ENCODE assay signal across 19 cellular contexts in the genomic region with DNA sequence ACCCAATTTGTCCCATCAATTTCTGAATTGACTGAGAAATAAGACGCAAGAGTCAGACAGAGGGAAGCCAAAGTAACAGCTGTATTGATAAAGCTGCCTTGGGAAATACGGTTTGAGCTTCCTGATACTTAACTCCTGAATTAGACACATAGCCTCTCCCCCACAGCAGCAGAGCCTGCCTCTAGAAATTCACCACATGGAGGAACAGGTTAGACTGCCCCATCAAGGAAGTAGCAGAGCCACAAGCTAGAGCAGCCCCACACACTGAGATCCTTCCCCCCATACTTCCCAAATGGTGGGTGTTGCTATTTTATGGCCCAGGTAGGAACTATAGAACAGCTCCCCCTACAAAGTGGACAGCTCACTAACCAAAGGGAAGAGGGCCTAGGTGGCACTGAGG.
DNase-seq lines count a peak whose midpoint lies in the region; ATAC-seq and TF ChIP-seq lines count a peak whose summit lies in the region.
"Had no signal": no experiment of that assay in that cellular context is flagged by ENCODE, and none has a peak within 500 bp of the region (broad histone marks: within the 10 kb centered on the region; RNA-seq: fewer than 3 reads in every experiment).

No MANE protein-coding gene starts in this region.

- peaks cover under 1% of the 10 kb centered on the region for H3K4me1 ChIP-seq in mucosa of descending colon (ENCODE audit: low read depth)
- H3K4me1 ChIP-seq: BE2C, BLaER1 had no signal

- no peaks in the 10 kb centered on the region for H3K4me1 Mint-ChIP-seq in Calu3 (ENCODE audit: low read depth, unreplicated experiment)
- H3K4me1 Mint-ChIP-seq in T-cell: no peaks in the 10 kb centered on the region
- H3K4me1 Mint-ChIP-seq: CD14-positive monocyte; CD4-positive, alpha-beta memory T cell; CD4-positive, CD25-positive, alpha-beta regulatory T cell; CD8-positive, alpha-beta memory T cell had no signal

- ATAC-seq in esophagus mucosa: peak; percentile 59
- peak; percentile 80 for ATAC-seq in mucosa of descending colon
- no peak for ATAC-seq in stimulated activated naive CD8-positive, alpha-beta T cell treated with anti-CD3 and anti-CD28 coated beads, Interleukin-15, Interleukin-2, amounts not matched to agents 100 U/mL and 50 U/mL, for 24 hours
- no peak for ATAC-seq in T-cell (replicated peaks in 1 of 4)
- ATAC-seq in HG02938 (IDR thresholded peaks at IDR 0.05; ENCODE audit: unreplicated experiment): no peak

- H3K4me3 ChIP-seq in WERI-Rb-1 (ENCODE audit: low read depth, low read length) (no peak overlapping the region), mucosa of descending colon (no peak overlapping the region)
- H3K4me3 ChIP-seq: BLaER1 had no signal

- H3K27ac Mint-ChIP-seq in Calu3 (ENCODE audit: unreplicated experiment) (no peak overlapping the region), T-cell (no peak overlapping the region)
- H3K27ac Mint-ChIP-seq: CD14-positive monocyte; CD4-positive, alpha-beta memory T cell; CD4-positive, CD25-positive, alpha-beta regulatory T cell; CD8-positive, alpha-beta memory T cell had no signal

- no peaks in the 10 kb centered on the region for H3K36me3 Mint-ChIP-seq in Calu3 (ENCODE audit: insufficient read depth, unreplicated experiment)
- H3K36me3 Mint-ChIP-seq in T-cell: no peaks in the 10 kb centered on the region
- H3K36me3 Mint-ChIP-seq: CD14-positive monocyte; CD4-positive, alpha-beta memory T cell; CD4-positive, CD25-positive, alpha-beta regulatory T cell; CD8-positive, alpha-beta memory T cell had no signal

- H3K9me3 Mint-ChIP-seq in Calu3 (ENCODE audit: low read depth, unreplicated experiment) (no peaks in the 10 kb centered on the region), T-cell (peaks cover 0 to 3% (median 0%) of the 10 kb centered on the region in 3 donors)
- H3K9me3 Mint-ChIP-seq: CD4-positive, alpha-beta memory T cell; CD4-positive, CD25-positive, alpha-beta regulatory T cell; CD8-positive, alpha-beta memory T cell had no signal

- POLR2A ChIA-PET in T-cell (lab: Charles Lee): no interaction called here

- no TSS peak for BruUV-seq in Calu3 (replicated peaks; lab: Mats Ljungman, UMichigan)

- no peak for TF ChIP-seq CTCF in Calu3 (IDR thresholded peaks at IDR 0.05; ENCODE audit: unreplicated experiment)
- TF ChIP-seq CTCF in WERI-Rb-1 (IDR thresholded peaks at IDR 0.05; ENCODE audit: low read depth, low read length): no peak
- no peak for TF ChIP-seq CTCF in mucosa of descending colon (IDR thresholded peaks at IDR 0.05)

- H3K9me3 ChIP-seq in WERI-Rb-1 (ENCODE audit: severe bottlenecking) (no peaks in the 10 kb centered on the region), mucosa of descending colon (no peaks in the 10 kb centered on the region)
- H3K9me3 ChIP-seq: BE2C, BLaER1 had no signal

- peaks cover 73% of the 10 kb centered on the region for H3K27me3 Mint-ChIP-seq in Calu3 (ENCODE audit: unreplicated experiment)
- H3K27me3 Mint-ChIP-seq in T-cell: peaks cover 4 to 14% of the 10 kb centered on the region in 2 donors
- H3K27me3 Mint-ChIP-seq: CD4-positive, CD25-positive, alpha-beta regulatory T cell had no signal

- DNase-seq in Calu3: peak; percentile 6
- DNase-seq in WERI-Rb-1: no peak
- DNase-seq in mucosa of descending colon: no peak
- DNase-seq in stimulated activated naive CD8-positive, alpha-beta T cell treated with anti-CD3 and anti-CD28 coated beads, Interleukin-15, Interleukin-2, amounts not matched to agents 100 U/mL and 50 U/mL, for 24 hours: no peak
- no peak for DNase-seq in T-cell
- DNase-seq: 8988T; ACHN; BE2C; C1 segment of cervical spinal cord; CD4-positive, alpha-beta memory T cell; CD4-positive, CD25-positive, alpha-beta regulatory T cell; CD8-positive, alpha-beta memory T cell; COR-L47; DMS79 treated with DMSO at 0.1 percent for 48 hours; GF-D8 had no signal

- no peaks in the 10 kb centered on the region for H3K36me3 ChIP-seq in WERI-Rb-1
- H3K36me3 ChIP-seq in mucosa of descending colon (ENCODE audit: low read depth): no peaks in the 10 kb centered on the region
- H3K36me3 ChIP-seq: BE2C, BLaER1 had no signal

- H3K27ac ChIP-seq in WERI-Rb-1: peak overlapping the region; percentile 17
- H3K27ac ChIP-seq: BLaER1 had no signal

- CTCF ChIA-PET in Calu3 (lab: Charles Lee) (no interaction called here), T-cell (lab: Charles Lee) (no interaction called here)

- intact Hi-C loops in Calu3 (cut with micrococcal nuclease; ENCODE audit: unreplicated experiment) (no loop called here), mucosa of descending colon (cut with DNase I, micrococcal nuclease) (no loop called here)

- H3K4me3 Mint-ChIP-seq in Calu3 (ENCODE audit: low read depth, unreplicated experiment) (no peak overlapping the region), T-cell (no peak overlapping the region)
- H3K4me3 Mint-ChIP-seq: CD14-positive monocyte; CD4-positive, alpha-beta memory T cell; CD4-positive, CD25-positive, alpha-beta regulatory T cell; CD8-positive, alpha-beta memory T cell had no signal

- no peaks in the 10 kb centered on the region for H3K27me3 ChIP-seq in WERI-Rb-1 (ENCODE audit: insufficient read depth, low read depth, severe bottlenecking)
- H3K27me3 ChIP-seq: BE2C, BLaER1 had no signal

Comparison
In these comparisons a context has a peak if more than half of its experiments do, and no peak if none do; other contexts are left out.
1. ATAC-seq: peak in esophagus mucosa (single experiment) and mucosa of descending colon (single experiment); none in stimulated activated naive CD8-positive, alpha-beta T cell treated with anti-CD3 and anti-CD28 coated beads, Interleukin-15, Interleukin-2, amounts not matched to agents 100 U/mL and 50 U/mL, for 24 hours (single experiment), T-cell (0 of 4) and HG02938 (single experiment).